8 cellular contexts compared by ENCODE assay signal in the genomic region with DNA sequence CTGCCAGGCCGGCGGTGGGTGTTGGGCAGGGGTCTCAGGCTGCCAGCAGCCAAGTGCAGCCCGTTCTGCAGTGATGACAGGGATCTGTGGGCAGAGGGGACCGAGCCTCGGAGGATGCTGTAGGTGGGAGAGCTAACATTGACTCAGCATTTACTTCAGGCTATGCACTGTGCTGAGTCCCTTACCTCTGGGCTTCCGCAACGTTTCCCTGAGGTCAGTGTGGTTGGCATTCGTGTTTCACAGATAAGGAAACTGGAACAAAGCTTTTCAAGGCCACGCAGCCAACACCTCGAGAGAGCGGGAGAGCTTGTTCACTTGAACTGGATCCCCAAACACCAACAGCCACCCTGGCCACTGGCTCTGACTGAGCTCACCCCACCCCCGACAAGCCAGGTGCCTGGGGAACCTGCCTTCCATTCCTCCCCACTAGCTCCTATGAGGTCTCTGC. TPM values are rescaled to one million over a fixed set of nuclear protein-coding genes. Genes with fewer than 3 reads are reported as not detected.
A peak's percentile ranks its signal among the peaks of the same experiment; 100 is the strongest.
DNase-seq lines count a peak whose midpoint lies in the region; ATAC-seq and TF ChIP-seq lines count a peak whose summit lies in the region.

No MANE protein-coding gene starts in this region.

- no peaks in the 10 kb centered on the region for H3K36me3 Mint-ChIP-seq in activated naive CD8-positive, alpha-beta T cell treated with anti-CD3 and anti-CD28 coated beads, Interleukin-2, amount 10 ng/mL, durations not matched to agents 7 days and 5 days

- POLR2A ChIA-PET in activated naive CD8-positive, alpha-beta T cell treated with anti-CD3 and anti-CD28 coated beads, Interleukin-2, amount 10 ng/mL, durations not matched to agents 7 days and 5 days (lab: Charles Lee), result no interaction called here

- peak; percentile 19 for DNase-seq in activated effector memory CD4-positive, alpha-beta T cell treated with Interleukin-2 at 50 U/mL for 16 hours
- no peak for DNase-seq in activated effector memory CD4-positive, alpha-beta T cell treated with anti-CD3 and anti-CD28 coated beads, Interleukin-2, amount 50 U/mL, for 16 hours
- no peak for DNase-seq in activated naive CD8-positive, alpha-beta T cell treated with anti-CD3 and anti-CD28 coated beads, Interleukin-2, amount 10 ng/mL, durations not matched to agents 7 days and 5 days
- peak in 2 of 3 donors; percentile 7 to 18 for DNase-seq in stimulated activated CD4-positive, alpha-beta T cell treated with anti-CD3 and anti-CD28 coated beads, TNF-alpha, amount 100 ng/mL, for 48 hours (ENCODE audit: low read depth in 3 of 3)
- no peak for DNase-seq in putamen (ENCODE audit: low spot score)
- no peak for DNase-seq in NCI-H1105 (lab: John Stamatoyannopoulos, UW)

- peak overlapping the region; percentile 77 for H3K4me3 Mint-ChIP-seq in activated naive CD8-positive, alpha-beta T cell treated with anti-CD3 and anti-CD28 coated beads, Interleukin-2, amount 10 ng/mL, durations not matched to agents 7 days and 5 days

- peak overlapping the region; percentile 13 for H3K27ac Mint-ChIP-seq in activated naive CD8-positive, alpha-beta T cell treated with anti-CD3 and anti-CD28 coated beads, Interleukin-2, amount 10 ng/mL, durations not matched to agents 7 days and 5 days

- peak; percentile 55 for ATAC-seq in activated naive CD8-positive, alpha-beta T cell treated with anti-CD3 and anti-CD28 coated beads, Interleukin-2, amount 10 ng/mL, durations not matched to agents 7 days and 5 days (ENCODE audit: low read depth)

- peak overlapping the region; percentile 93; the same call in 1 of the 2 replicates for H2AFZ ChIP-seq in KMS-11 (ENCODE audit: low read depth)

- H3K9me3 ChIP-seq in iPS-15b (ENCODE audit: control insufficient read depth, insufficient read depth, low read length), result no peaks in the 10 kb centered on the region

- no peaks in the 10 kb centered on the region for H3K27me3 ChIP-seq in KMS-11 (ENCODE audit: insufficient read depth, low read depth)
- H3K27me3 ChIP-seq in iPS-15b (ENCODE audit: control insufficient read depth, insufficient read depth, low read length), result peaks cover 25% of the 10 kb centered on the region

- H4K20me1 ChIP-seq in KMS-11 (ENCODE audit: insufficient read depth), result no peaks in the 10 kb centered on the region

- H3K9me3 Mint-ChIP-seq in activated naive CD8-positive, alpha-beta T cell treated with anti-CD3 and anti-CD28 coated beads, Interleukin-2, amount 10 ng/mL, durations not matched to agents 7 days and 5 days, result no peaks in the 10 kb centered on the region

- peaks cover 7% of the 10 kb centered on the region for H3K27me3 Mint-ChIP-seq in activated naive CD8-positive, alpha-beta T cell treated with anti-CD3 and anti-CD28 coated beads, Interleukin-2, amount 10 ng/mL, durations not matched to agents 7 days and 5 days

- H3K9ac ChIP-seq in KMS-11 (peak overlapping the region; percentile 37; the same call in 1 of the 2 replicates), iPS-15b (ENCODE audit: low read depth, low read length) (peak overlapping the region; percentile 54)

- H3K4me1 ChIP-seq in KMS-11 (ENCODE audit: low read depth, poor library complexity, severe bottlenecking) (peaks cover 6% of the 10 kb centered on the region), iPS-15b (ENCODE audit: control insufficient read depth, insufficient read depth, low read length) (peaks cover 6% of the 10 kb centered on the region)

- H3K4me1 Mint-ChIP-seq in activated naive CD8-positive, alpha-beta T cell treated with anti-CD3 and anti-CD28 coated beads, Interleukin-2, amount 10 ng/mL, durations not matched to agents 7 days and 5 days, result peaks cover 3% of the 10 kb centered on the region

- H3K4me2 ChIP-seq in KMS-11, result peak overlapping the region; percentile 45; the same call in 1 of the 2 replicates

- H3K4me3 ChIP-seq in KMS-11 (IDR thresholded peaks at IDR 0.05; ENCODE audit: insufficient read depth, low read depth, low read length), result no peak overlapping the region
- peak overlapping the region; percentile 87 for H3K4me3 ChIP-seq in iPS-15b (ENCODE audit: low read depth, low read length)

- H3K27ac ChIP-seq in KMS-11, result peak overlapping the region; percentile 32; the same call in 1 of the 2 replicates

- no peaks in the 10 kb centered on the region for H3K79me2 ChIP-seq in KMS-11 (ENCODE audit: insufficient read depth, low read depth)

- TF ChIP-seq CTCF in KMS-11 (conservative IDR thresholded peaks at IDR 0.05; ENCODE audit: low read depth, low read length), result no peak

- no peaks in the 10 kb centered on the region for H3K36me3 ChIP-seq in KMS-11 (ENCODE audit: insufficient read depth)
- H3K36me3 ChIP-seq in iPS-15b (ENCODE audit: control insufficient read depth, insufficient read depth, low read length), result no peaks in the 10 kb centered on the region

RNA-seq across cellular contexts. Expression of a gene that starts 0.8 kb away (rescaled TPM):
- not detected for total RNA-seq in activated naive CD8-positive, alpha-beta T cell treated with anti-CD3 and anti-CD28 coated beads, Interleukin-2, amount 10 ng/mL, durations not matched to agents 7 days and 5 days

RNA-seq across cellular contexts. Expression of a gene that starts 27.3 kb away (rescaled TPM):
- total RNA-seq in activated naive CD8-positive, alpha-beta T cell treated with anti-CD3 and anti-CD28 coated beads, Interleukin-2, amount 10 ng/mL, durations not matched to agents 7 days and 5 days, result not detected

Comparison
In these comparisons a context has a peak if more than half of its experiments do, and no peak if none do; other contexts are left out.
1. DNase-seq: peak in activated effector memory CD4-positive, alpha-beta T cell treated with Interleukin-2 at 50 U/mL for 16 hours (single experiment) and stimulated activated CD4-positive, alpha-beta T cell treated with anti-CD3 and anti-CD28 coated beads, TNF-alpha, amount 100 ng/mL, for 48 hours (2 of 3); none in activated effector memory CD4-positive, alpha-beta T cell treated with anti-CD3 and anti-CD28 coated beads, Interleukin-2, amount 50 U/mL, for 16 hours (single experiment), activated naive CD8-positive, alpha-beta T cell treated with anti-CD3 and anti-CD28 coated beads, Interleukin-2, amount 10 ng/mL, durations not matched to agents 7 days and 5 days (single experiment), putamen (single experiment) and NCI-H1105 (single experiment).